8 cellular contexts compared by ENCODE assay signal in the genomic region with DNA sequence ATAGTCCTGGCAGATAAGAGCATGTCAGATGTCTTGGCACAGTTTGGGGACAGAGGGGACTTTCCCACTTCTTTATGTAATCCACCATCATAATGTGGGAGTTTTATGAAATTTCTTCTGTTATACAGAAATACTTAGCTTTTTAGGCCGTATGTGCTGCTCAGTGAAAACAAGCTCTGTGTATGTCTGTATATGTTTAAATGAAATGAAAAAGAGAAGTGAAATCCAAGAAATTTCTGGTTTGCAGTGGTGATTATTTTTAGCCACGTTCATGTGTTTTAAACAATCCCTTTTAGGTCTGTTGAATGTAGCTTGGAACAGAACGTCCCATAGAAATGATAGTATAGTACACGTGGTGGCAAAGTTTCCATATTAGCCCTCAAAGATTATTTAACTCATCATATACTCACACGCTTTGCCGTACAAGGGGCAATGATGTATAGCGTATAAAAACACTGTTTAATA. TPM values are rescaled to one million over a fixed set of nuclear protein-coding genes. Genes with fewer than 3 reads are reported as not detected.
DNase-seq lines count a peak whose midpoint lies in the region; ATAC-seq and TF ChIP-seq lines count a peak whose summit lies in the region.

No MANE protein-coding gene starts in this region.

- no peaks in the 10 kb centered on the region for H3K9me3 Mint-ChIP-seq in activated B cell treated with CpG ODN at 0.5 μM for 24 hours
- H3K9me3 Mint-ChIP-seq in activated T-cell treated with anti-CD3 and anti-CD28 coated beads, Interleukin-2, amount 50 U/mL, for 24 hours, result no peaks in the 10 kb centered on the region
- no peaks in the 10 kb centered on the region for H3K9me3 Mint-ChIP-seq in activated CD4-positive, alpha-beta T cell treated with anti-CD3 and anti-CD28 coated beads, Interleukin-2, amount 10 ng/mL, durations not matched to agents 7 days and 5 days
- H3K9me3 Mint-ChIP-seq in activated naive CD4-positive, alpha-beta T cell treated with anti-CD3 and anti-CD28 coated beads, Interleukin-2, amount 10 ng/mL, durations not matched to agents 7 days and 5 days, result no peaks in the 10 kb centered on the region

- intact Hi-C loops in activated B cell treated with CpG ODN at 0.5 μM for 24 hours (cut with micrococcal nuclease), result loop anchor here (1.0 kb wide), 4 partner anchors 18 to 136 kb away; a partner anchor contains a TSS

- ATAC-seq in HG03039 (IDR thresholded peaks at IDR 0.05; ENCODE audit: unreplicated experiment), result peak; percentile 59
- ATAC-seq in activated B cell treated with CpG ODN at 0.5 μM for 24 hours (ENCODE audit: low read depth), result peak; percentile 69

- CTCF ChIA-PET in activated B cell treated with CpG ODN at 0.5 μM for 24 hours (lab: Charles Lee), result interaction anchor here (1.6 to 2.7 kb wide), 3 partner anchors 8 to 106 kb away, joined by 5 to 14 read pairs (median 8); no protein-coding TSS in a partner anchor
- CTCF ChIA-PET in activated CD4-positive, alpha-beta T cell treated with anti-CD3 and anti-CD28 coated beads, Interleukin-2, amount 10 ng/mL, durations not matched to agents 7 days and 5 days (lab: Charles Lee), result no interaction called here
- CTCF ChIA-PET in activated naive CD4-positive, alpha-beta T cell treated with anti-CD3 and anti-CD28 coated beads, Interleukin-2, amount 10 ng/mL, durations not matched to agents 7 days and 5 days (lab: Charles Lee), result no interaction called here

- TF ChIP-seq CTCF in activated B cell treated with CpG ODN at 0.5 μM for 24 hours (IDR thresholded peaks at IDR 0.05), result no peak

- peak overlapping the region; percentile 94 for H3K27ac ChIP-seq in temporal lobe (ENCODE audit: low read depth, low read length)

- DNase-seq in SKM-1 treated with dmso at 0.1 percent for 144 hours (lab: John Stamatoyannopoulos, UW; ENCODE audit: unreplicated experiment) (peak; percentile 7), SKM-1 (lab: John Stamatoyannopoulos, UW; ENCODE audit: unreplicated experiment) (no peak), activated B cell treated with CpG ODN at 0.5 μM for 24 hours (no peak)
- DNase-seq in activated T-cell treated with anti-CD3 and anti-CD28 coated beads, Interleukin-2, amount 50 U/mL, for 24 hours, result no peak
- DNase-seq in activated CD4-positive, alpha-beta T cell treated with anti-CD3 and anti-CD28 coated beads, Interleukin-2, amount 10 ng/mL, durations not matched to agents 7 days and 5 days, result no peak
- DNase-seq in activated naive CD4-positive, alpha-beta T cell treated with anti-CD3 and anti-CD28 coated beads, Interleukin-2, amount 10 ng/mL, durations not matched to agents 7 days and 5 days, result no peak

- H3K4me3 Mint-ChIP-seq in activated B cell treated with CpG ODN at 0.5 μM for 24 hours, result peak overlapping the region; percentile 55
- H3K4me3 Mint-ChIP-seq in activated T-cell treated with anti-CD3 and anti-CD28 coated beads, Interleukin-2, amount 50 U/mL, for 24 hours, result no peak overlapping the region
- no peak overlapping the region for H3K4me3 Mint-ChIP-seq in activated CD4-positive, alpha-beta T cell treated with anti-CD3 and anti-CD28 coated beads, Interleukin-2, amount 10 ng/mL, durations not matched to agents 7 days and 5 days
- H3K4me3 Mint-ChIP-seq in activated naive CD4-positive, alpha-beta T cell treated with anti-CD3 and anti-CD28 coated beads, Interleukin-2, amount 10 ng/mL, durations not matched to agents 7 days and 5 days, result no peak overlapping the region

- no peaks in the 10 kb centered on the region for H3K36me3 Mint-ChIP-seq in activated B cell treated with CpG ODN at 0.5 μM for 24 hours (ENCODE audit: low read depth)
- no peaks in the 10 kb centered on the region for H3K36me3 Mint-ChIP-seq in activated T-cell treated with anti-CD3 and anti-CD28 coated beads, Interleukin-2, amount 50 U/mL, for 24 hours (ENCODE audit: low read depth)
- no peaks in the 10 kb centered on the region for H3K36me3 Mint-ChIP-seq in activated CD4-positive, alpha-beta T cell treated with anti-CD3 and anti-CD28 coated beads, Interleukin-2, amount 10 ng/mL, durations not matched to agents 7 days and 5 days (ENCODE audit: low read depth)
- no peaks in the 10 kb centered on the region for H3K36me3 Mint-ChIP-seq in activated naive CD4-positive, alpha-beta T cell treated with anti-CD3 and anti-CD28 coated beads, Interleukin-2, amount 10 ng/mL, durations not matched to agents 7 days and 5 days

- H3K4me1 Mint-ChIP-seq in activated B cell treated with CpG ODN at 0.5 μM for 24 hours, result peaks cover 73% of the 10 kb centered on the region
- no peaks in the 10 kb centered on the region for H3K4me1 Mint-ChIP-seq in activated T-cell treated with anti-CD3 and anti-CD28 coated beads, Interleukin-2, amount 50 U/mL, for 24 hours (ENCODE audit: low read depth)
- no peaks in the 10 kb centered on the region for H3K4me1 Mint-ChIP-seq in activated CD4-positive, alpha-beta T cell treated with anti-CD3 and anti-CD28 coated beads, Interleukin-2, amount 10 ng/mL, durations not matched to agents 7 days and 5 days
- H3K4me1 Mint-ChIP-seq in activated naive CD4-positive, alpha-beta T cell treated with anti-CD3 and anti-CD28 coated beads, Interleukin-2, amount 10 ng/mL, durations not matched to agents 7 days and 5 days, result no peaks in the 10 kb centered on the region

- H3K27me3 Mint-ChIP-seq in activated B cell treated with CpG ODN at 0.5 μM for 24 hours, result no peaks in the 10 kb centered on the region
- H3K27me3 Mint-ChIP-seq in activated T-cell treated with anti-CD3 and anti-CD28 coated beads, Interleukin-2, amount 50 U/mL, for 24 hours, result no peaks in the 10 kb centered on the region
- H3K27me3 Mint-ChIP-seq in activated CD4-positive, alpha-beta T cell treated with anti-CD3 and anti-CD28 coated beads, Interleukin-2, amount 10 ng/mL, durations not matched to agents 7 days and 5 days, result no peaks in the 10 kb centered on the region
- no peaks in the 10 kb centered on the region for H3K27me3 Mint-ChIP-seq in activated naive CD4-positive, alpha-beta T cell treated with anti-CD3 and anti-CD28 coated beads, Interleukin-2, amount 10 ng/mL, durations not matched to agents 7 days and 5 days

- POLR2A ChIA-PET in activated B cell treated with CpG ODN at 0.5 μM for 24 hours (lab: Charles Lee), result interaction anchor here (0.6 to 3.5 kb wide), 5 partner anchors 19 to 202 kb away, joined by 3 to 27 read pairs (median 3); a partner anchor contains a TSS
- POLR2A ChIA-PET in activated CD4-positive, alpha-beta T cell treated with anti-CD3 and anti-CD28 coated beads, Interleukin-2, amount 10 ng/mL, durations not matched to agents 7 days and 5 days (lab: Charles Lee), result no interaction called here

- peak overlapping the region; percentile 86 for H3K27ac Mint-ChIP-seq in activated B cell treated with CpG ODN at 0.5 μM for 24 hours
- H3K27ac Mint-ChIP-seq in activated T-cell treated with anti-CD3 and anti-CD28 coated beads, Interleukin-2, amount 50 U/mL, for 24 hours, result no peak overlapping the region
- H3K27ac Mint-ChIP-seq in activated CD4-positive, alpha-beta T cell treated with anti-CD3 and anti-CD28 coated beads, Interleukin-2, amount 10 ng/mL, durations not matched to agents 7 days and 5 days, result no peak overlapping the region
- no peak overlapping the region for H3K27ac Mint-ChIP-seq in activated naive CD4-positive, alpha-beta T cell treated with anti-CD3 and anti-CD28 coated beads, Interleukin-2, amount 10 ng/mL, durations not matched to agents 7 days and 5 days

RNA-seq across cellular contexts. Expression of a gene that starts 41.0 kb away (rescaled TPM):
- total RNA-seq in activated B cell treated with CpG ODN at 0.5 μM for 24 hours (11.9 and 12.0 TPM in 2 replicates), temporal lobe (20.2 TPM)
- under 1 TPM; 0.60 to 0.75 TPM for total RNA-seq in activated CD4-positive, alpha-beta T cell treated with anti-CD3 and anti-CD28 coated beads, Interleukin-2, amount 10 ng/mL, durations not matched to agents 7 days and 5 days
